In the genomic region with DNA sequence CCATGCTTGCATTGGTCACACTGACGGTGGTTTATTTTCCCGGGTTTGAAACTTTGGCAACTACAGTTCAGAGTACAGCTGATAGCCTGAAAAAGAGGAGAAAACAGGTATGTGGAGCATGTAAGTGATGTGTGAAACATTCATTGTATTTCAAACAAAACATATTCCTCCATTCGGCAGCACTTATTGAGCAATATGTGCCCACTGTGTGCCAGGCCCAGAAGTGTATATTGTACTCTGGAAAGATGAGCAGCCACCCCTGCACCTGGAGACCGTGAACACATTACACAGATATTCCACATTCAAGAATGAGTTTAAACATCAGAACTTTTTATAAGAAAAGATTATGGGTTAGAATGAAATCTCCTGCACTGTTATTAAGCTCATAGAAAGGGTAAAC, we compare ENCODE assay signal across 9 cellular contexts. TPM values are rescaled to one million over a fixed set of nuclear protein-coding genes. Genes with fewer than 3 reads are reported as not detected.
"Had no signal": no experiment of that assay in that cellular context is flagged by ENCODE, and none has a peak within 500 bp of the region (broad histone marks: within the 10 kb centered on the region; RNA-seq: fewer than 3 reads in every experiment).

No MANE protein-coding gene starts in this region.

- FAIRE-seq: G401.6, GM12878, GM12891, GM12892, GM18507, GM19239 had no signal

- H3K4me3 ChIP-seq: GM12878 had no signal

- DNase-seq: GDM1, GF-D8 had no signal

- ATAC-seq: GM12878 had no signal

RNA-seq across cellular contexts. Expression of a gene that starts 16.3 kb away (rescaled TPM):
- total RNA-seq: G401, GM12878 had no signal
